ENCODE assay signal across 24 cellular contexts in genomic region chr15:40192942-40193341, GRCh38. TPM values are rescaled to one million over a fixed set of nuclear protein-coding genes. Genes with fewer than 3 reads are reported as not detected.
DNase-seq lines count a peak whose midpoint lies in the region; ATAC-seq and TF ChIP-seq lines count a peak whose summit lies in the region.
"Had no signal": no experiment of that assay in that cellular context is flagged by ENCODE, and none has a peak within 500 bp of the region (broad histone marks: within the 10 kb centered on the region; RNA-seq: fewer than 3 reads in every experiment).

No MANE protein-coding gene starts in this region.

- H3K27me3 ChIP-seq in mesenchymal stem cell (ENCODE audit: control insufficient read depth in 1 of 2, insufficient read depth in 1 of 2, low read length in 2 of 2) (no peaks in the 10 kb centered on the region), neuronal stem cell (ENCODE audit: control insufficient read depth in 3 of 3, insufficient read depth in 3 of 3, low read depth in 1 of 3, low read length in 3 of 3) (no peaks in the 10 kb centered on the region), Caco-2 (replicated peaks; ENCODE audit: control insufficient read depth, insufficient read depth, low read length) (no peaks in the 10 kb centered on the region)
- H3K27me3 ChIP-seq: tibial nerve had no signal

- H3K4ac ChIP-seq in mesenchymal stem cell (ENCODE audit: low read depth in 1 of 2, low read length in 2 of 2) (no peak overlapping the region), neuronal stem cell (ENCODE audit: low read length) (no peak overlapping the region)

- H2AK5ac ChIP-seq in mesenchymal stem cell (ENCODE audit: low read length, severe bottlenecking) (no peak overlapping the region), neuronal stem cell (ENCODE audit: low read depth, low read length) (no peak overlapping the region)

- H2BK120ac ChIP-seq in mesenchymal stem cell (ENCODE audit: low read depth, low read length), result no peak overlapping the region
- no peak overlapping the region for H2BK120ac ChIP-seq in neuronal stem cell (ENCODE audit: low read depth, low read length)

- DNase-seq in EH (ENCODE audit: low read depth) (peak; percentile 62), M059J (ENCODE audit: low read depth) (peak; percentile 44), choroid plexus epithelial cell (ENCODE audit: low read depth) (peak; percentile 34), mesenchymal stem cell (peak; percentile 28), neuronal stem cell (ENCODE audit: low spot score) (no peak), natural killer cell (no peak), Caco-2 (no peak)
- DNase-seq: activated CD4-positive, CD25-positive, alpha-beta regulatory T cell; activated CD8-positive, alpha-beta memory T cell treated with anti-CD3 and anti-CD28 coated beads for 24 hours; activated naive CD4-positive, alpha-beta T cell treated with anti-CD3 and anti-CD28 coated beads, Interleukin-2, amount 10 ng/mL, durations not matched to agents 7 days and 5 days; activated T-cell treated with anti-CD3 and anti-CD28 coated beads, Interleukin-2, amount 50 U/mL, for 48 hours; erythroblast; lower lobe of right lung; NCI-H1694; NCI-H2227 treated with DMSO at 0.1 percent for 48 hours; stimulated activated naive CD4-positive, alpha-beta T cell had no signal

- ATAC-seq in GM18909 (IDR thresholded peaks at IDR 0.05; ENCODE audit: poor library complexity, unreplicated experiment) (no peak), natural killer cell (no peak)
- ATAC-seq: GM23338, lower lobe of right lung, Panc1, sciatic nerve had no signal

- no peaks in the 10 kb centered on the region for H3K27me3 Mint-ChIP-seq in natural killer cell (ENCODE audit: low read depth in 2 of 2)
- H3K27me3 Mint-ChIP-seq in Caco-2 (ENCODE audit: insufficient read depth, unreplicated experiment), result no peaks in the 10 kb centered on the region
- H3K27me3 Mint-ChIP-seq: activated naive CD4-positive, alpha-beta T cell treated with anti-CD3 and anti-CD28 coated beads, Interleukin-2, amount 10 ng/mL, durations not matched to agents 7 days and 5 days; B cell; brain had no signal

- no peak overlapping the region for H3K27ac ChIP-seq in mesenchymal stem cell (ENCODE audit: low read length, poor library complexity, severe bottlenecking)
- H3K27ac ChIP-seq in neuronal stem cell (replicated peaks; ENCODE audit: low read length), result no peak overlapping the region
- H3K27ac ChIP-seq: lower lobe of right lung, tibial nerve had no signal

- intact Hi-C loops in natural killer cell (cut with micrococcal nuclease), result no loop called here
- intact Hi-C loops in Caco-2 (cut with micrococcal nuclease; ENCODE audit: unreplicated experiment), result no loop called here

- no peak overlapping the region for H3K9ac ChIP-seq in mesenchymal stem cell (ENCODE audit: low read length)
- H3K9ac ChIP-seq in neuronal stem cell (ENCODE audit: low read depth, low read length, poor library complexity), result no peak overlapping the region

- TF ChIP-seq CTCF in choroid plexus epithelial cell (conservative IDR thresholded peaks at IDR 0.05; ENCODE audit: low read depth, low read length) (no peak), natural killer cell (IDR thresholded peaks at IDR 0.05) (no peak), Caco-2 (IDR thresholded peaks at IDR 0.05; ENCODE audit: insufficient read depth in 1 of 2, low read depth in 1 of 2, low read length in 1 of 2, severe bottlenecking in 1 of 2, unreplicated experiment in 1 of 2) (no peak)

- H3K4me1 ChIP-seq in mesenchymal stem cell (ENCODE audit: control insufficient read depth, insufficient read depth, low read depth, low read length) (no peaks in the 10 kb centered on the region), neuronal stem cell (ENCODE audit: control insufficient read depth in 2 of 2, insufficient read depth in 1 of 2, low read depth in 1 of 2, low read length in 2 of 2) (no peaks in the 10 kb centered on the region), Caco-2 (no peaks in the 10 kb centered on the region)
- H3K4me1 ChIP-seq: lower lobe of right lung, tibial nerve had no signal

- H2BK5ac ChIP-seq in mesenchymal stem cell (ENCODE audit: low read depth, low read length, poor library complexity, severe bottlenecking) (no peak overlapping the region), neuronal stem cell (ENCODE audit: low read length) (no peak overlapping the region)

- no peak overlapping the region for H3K4me2 ChIP-seq in mesenchymal stem cell (ENCODE audit: low read length, poor library complexity, severe bottlenecking)
- H3K4me2 ChIP-seq in neuronal stem cell (ENCODE audit: insufficient read depth, low read length, poor library complexity, severe bottlenecking), result no peak overlapping the region
- H3K4me2 ChIP-seq: GM23338 had no signal

- H3K14ac ChIP-seq in mesenchymal stem cell (ENCODE audit: low read length in 2 of 2) (no peak overlapping the region), neuronal stem cell (ENCODE audit: low read length) (no peak overlapping the region)

- H3K4me3 ChIP-seq in choroid plexus epithelial cell (ENCODE audit: low read depth, low read length) (no peak overlapping the region), mesenchymal stem cell (ENCODE audit: insufficient read depth in 1 of 2, low read depth in 1 of 2, low read length in 2 of 2) (no peak overlapping the region), neuronal stem cell (ENCODE audit: low read length in 2 of 2) (no peak overlapping the region), Caco-2 (ENCODE audit: low read depth, low read length) (no peak overlapping the region)
- H3K4me3 ChIP-seq: GM23338, lower lobe of right lung, tibial nerve had no signal

- H2BK12ac ChIP-seq in mesenchymal stem cell (ENCODE audit: low read length in 2 of 2) (no peak overlapping the region), neuronal stem cell (ENCODE audit: low read length) (no peak overlapping the region)

- 69% methylated on average over 1 of the region's 1 CpG for WGBS in mesenchymal stem cell
- whole genome bisulfite sequencing in neuronal stem cell (ENCODE audit: extremely low coverage in 2 of 2, insufficient read length in 2 of 2, insufficient replicate concordance in 1 of 2), 2 donors, result no CpG with 5 or more reads among the region's 1 CpG

- peaks cover 9% of the 10 kb centered on the region for H3K79me1 ChIP-seq in mesenchymal stem cell (replicated peaks; ENCODE audit: low read length, poor library complexity, severe bottlenecking)
- H3K79me1 ChIP-seq in neuronal stem cell (ENCODE audit: low read depth, low read length), result peaks cover 3% of the 10 kb centered on the region

- H3K4me1 Mint-ChIP-seq in natural killer cell (peaks cover 8 to 10% of the 10 kb centered on the region in 2 donors), Caco-2 (ENCODE audit: low read depth, unreplicated experiment) (no peaks in the 10 kb centered on the region)
- H3K4me1 Mint-ChIP-seq: brain, GM23338 had no signal

- H2BK15ac ChIP-seq in mesenchymal stem cell (ENCODE audit: low read depth, poor library complexity, severe bottlenecking) (no peak overlapping the region), neuronal stem cell (ENCODE audit: low read length) (no peak overlapping the region)

- H4K91ac ChIP-seq in mesenchymal stem cell (ENCODE audit: low read length) (no peak overlapping the region), neuronal stem cell (ENCODE audit: low read depth, low read length, poor library complexity) (no peak overlapping the region)

- H3K9me3 Mint-ChIP-seq in natural killer cell, result no peaks in the 10 kb centered on the region
- no peaks in the 10 kb centered on the region for H3K9me3 Mint-ChIP-seq in Caco-2 (ENCODE audit: unreplicated experiment)
- H3K9me3 Mint-ChIP-seq: activated naive CD4-positive, alpha-beta T cell treated with anti-CD3 and anti-CD28 coated beads, Interleukin-2, amount 10 ng/mL, durations not matched to agents 7 days and 5 days; brain; GM23338 had no signal

- no peaks in the 10 kb centered on the region for H3K9me3 ChIP-seq in mesenchymal stem cell (ENCODE audit: control insufficient read depth, low read length)
- no peaks in the 10 kb centered on the region for H3K9me3 ChIP-seq in neuronal stem cell (replicated peaks in 1 of 2; ENCODE audit: control insufficient read depth in 2 of 2, insufficient read depth in 1 of 2, low read depth in 1 of 2, low read length in 2 of 2)
- H3K9me3 ChIP-seq in Caco-2, result no peaks in the 10 kb centered on the region
- H3K9me3 ChIP-seq: lower lobe of right lung, tibial nerve had no signal

- H3K18ac ChIP-seq in mesenchymal stem cell (ENCODE audit: low read depth in 1 of 2, low read length in 2 of 2), result no peak overlapping the region
- H3K18ac ChIP-seq in neuronal stem cell (ENCODE audit: low read length), result no peak overlapping the region

- H3K4me3 Mint-ChIP-seq in natural killer cell (no peak overlapping the region), Caco-2 (ENCODE audit: unreplicated experiment) (no peak overlapping the region)
- H3K4me3 Mint-ChIP-seq: activated naive CD4-positive, alpha-beta T cell treated with anti-CD3 and anti-CD28 coated beads, Interleukin-2, amount 10 ng/mL, durations not matched to agents 7 days and 5 days; B cell; brain; GM23338 had no signal

- H3K23ac ChIP-seq in mesenchymal stem cell (ENCODE audit: low read length in 2 of 2) (no peak overlapping the region), neuronal stem cell (ENCODE audit: low read depth, low read length, poor library complexity) (no peak overlapping the region)

- H4K8ac ChIP-seq in mesenchymal stem cell (ENCODE audit: low read length) (no peak overlapping the region), neuronal stem cell (ENCODE audit: low read depth, low read length) (no peak overlapping the region)

- POLR2A ChIA-PET in Caco-2 (lab: Charles Lee), result no interaction called here

- no peaks in the 10 kb centered on the region for H3K36me3 Mint-ChIP-seq in natural killer cell
- peaks cover 82% of the 10 kb centered on the region for H3K36me3 Mint-ChIP-seq in Caco-2 (ENCODE audit: insufficient read depth, unreplicated experiment)

- CTCF ChIA-PET in Caco-2 (lab: Charles Lee), result no interaction called here

- no TSS peak for BruUV-seq in Caco-2 (replicated peaks; lab: Mats Ljungman, UMichigan)

- no peak overlapping the region for H3K27ac Mint-ChIP-seq in natural killer cell
- H3K27ac Mint-ChIP-seq in Caco-2 (ENCODE audit: unreplicated experiment), result no peak overlapping the region
- H3K27ac Mint-ChIP-seq: activated naive CD4-positive, alpha-beta T cell treated with anti-CD3 and anti-CD28 coated beads, Interleukin-2, amount 10 ng/mL, durations not matched to agents 7 days and 5 days; B cell; brain; GM23338 had no signal

- no peak overlapping the region for H2AFZ ChIP-seq in mesenchymal stem cell (ENCODE audit: low read depth, low read length)
- H2AFZ ChIP-seq in neuronal stem cell (ENCODE audit: low read length), result no peak overlapping the region
- H2AFZ ChIP-seq: GM23338 had no signal

- H3K36me3 ChIP-seq in mesenchymal stem cell (ENCODE audit: control insufficient read depth in 1 of 2, insufficient read depth in 2 of 2, low read depth in 1 of 2, low read length in 2 of 2) (no peaks in the 10 kb centered on the region), neuronal stem cell (replicated peaks in 1 of 2; ENCODE audit: control insufficient read depth in 2 of 2, insufficient read depth in 2 of 2, low read length in 2 of 2) (peaks cover 22 to 98% of the 10 kb centered on the region in 2 donors), Caco-2 (ENCODE audit: control insufficient read depth, insufficient read depth, low read length) (no peaks in the 10 kb centered on the region)
- H3K36me3 ChIP-seq: lower lobe of right lung, tibial nerve had no signal

RNA-seq across cellular contexts. Expression of gene BUB1B, which starts 32.1 kb away (rescaled TPM):
- total RNA-seq in M059J (2014; rRNA removed; shearing (Covaris generic)), result 47.1 and 54.0 TPM in 2 replicates
- polyA plus RNA-seq in mesenchymal stem cell (2013, experiment 1 of 2), result 3.8 TPM
- 4.4 TPM for polyA plus RNA-seq in mesenchymal stem cell (2013, experiment 2 of 2)
- polyA plus RNA-seq in neuronal stem cell (2013, experiment 1 of 2), result 55.5 TPM
- 55.2 TPM for polyA plus RNA-seq in neuronal stem cell (2013, experiment 2 of 2)
- total RNA-seq in natural killer cell (1 to 10 TPM in 2 of 3 donors, under 1 TPM in 1; 0.75 to 2.4 (median 1.9) TPM), Caco-2 (2022) (62.7 and 73.5 TPM in 2 replicates)

RNA-seq across cellular contexts. Expression of gene PAK6, which starts 45.9 kb away (rescaled TPM):
- total RNA-seq in M059J (2014; rRNA removed; shearing (Covaris generic)), result 9.8 and 13.0 TPM in 2 replicates
- 0.18 TPM for polyA plus RNA-seq in mesenchymal stem cell (2013, experiment 1 of 2)
- 0.10 TPM for polyA plus RNA-seq in mesenchymal stem cell (2013, experiment 2 of 2)
- polyA plus RNA-seq in neuronal stem cell (2013, experiment 1 of 2), result 0.36 TPM
- 0.37 TPM for polyA plus RNA-seq in neuronal stem cell (2013, experiment 2 of 2)
- total RNA-seq in natural killer cell (10 to 100 TPM in 1 of 3 donors, 1 to 10 TPM in 2; 7.6 to 10.9 (median 7.9) TPM), Caco-2 (2022) (19.9 and 20.7 TPM in 2 replicates)
- total RNA-seq: osteocyte had no signal

Comparison
In these comparisons a context has a peak if more than half of its experiments do, and no peak if none do; other contexts are left out.
1. DNase-seq: peak in EH (single experiment), M059J (single experiment), choroid plexus epithelial cell (single experiment) and mesenchymal stem cell (single experiment); none in neuronal stem cell (single experiment), natural killer cell (single experiment) and Caco-2 (0 of 2).
2. RNA of gene BUB1B, which starts 32.1 kb away (total RNA-seq): 62.7 to 73.5 TPM in Caco-2 and 47.1 to 54.0 TPM in M059J; 0.75 to 2.4 TPM in natural killer cell; every median in the first group is over 10 times any median in the second.